1 cellular context compared by ENCODE assay signal in genomic region chr10:72354356-72355213, GRCh38.
TF ChIP-seq lines count a peak whose summit lies in the region.

Gene DNAJB12, minus strand, starts transcription at chr10:72354919. Its CDS starts 22 bp downstream, at chr10:72354897.

TF ChIP-seq in HepG2, 621 proteins besides CTCF, POLR2A, EP300 and RAD21 (continued from another document and continues in another):
- TF ChIP-seq CSRNP1 (CRISPR knock-in tag; IDR thresholded peaks at IDR 0.05) (no peak; the same call in 1 of the 2 replicates), HMG20A (CRISPR knock-in tag; IDR thresholded peaks at IDR 0.05; ENCODE audit: borderline replicate concordance) (peak; percentile 58; the same call in 1 of the 2 replicates), ZNF740 (CRISPR knock-in tag; IDR thresholded peaks at IDR 0.05) (peak; percentile 91), ESRRA (CRISPR knock-in tag; IDR thresholded peaks at IDR 0.05; ENCODE audit: low read depth) (peak; percentile 38; the same call in 1 of the 2 replicates), NKX3-1 (CRISPR knock-in tag; IDR thresholded peaks at IDR 0.05) (peak; percentile 51; the same call in 1 of the 2 replicates), ZNF496 (CRISPR knock-in tag; IDR thresholded peaks at IDR 0.05; ENCODE audit: insufficient replicate concordance) (no peak), NCOA1 (CRISPR knock-in tag; IDR thresholded peaks at IDR 0.05) (peak; percentile 95), ZNF225 (CRISPR knock-in tag; IDR thresholded peaks at IDR 0.05) (peak; percentile 88), ZNF598 (CRISPR knock-in tag; IDR thresholded peaks at IDR 0.05; ENCODE audit: borderline replicate concordance) (no peak), ZNF205 (CRISPR knock-in tag; IDR thresholded peaks at IDR 0.05) (peak; percentile 90), ATAD3A (CRISPR knock-in tag; IDR thresholded peaks at IDR 0.05) (no peak), NFATC3 (CRISPR knock-in tag; IDR thresholded peaks at IDR 0.05) (no peak), ZNF746 (CRISPR knock-in tag; IDR thresholded peaks at IDR 0.05) (peak; percentile 77), ZSCAN31 (CRISPR knock-in tag; IDR thresholded peaks at IDR 0.05; ENCODE audit: low read depth) (peak; percentile 44; the same call in 1 of the 2 replicates), GATAD2A (CRISPR knock-in tag; IDR thresholded peaks at IDR 0.05) (peak; percentile 58; the same call in 1 of the 2 replicates), ZNF670 (CRISPR knock-in tag; IDR thresholded peaks at IDR 0.05; ENCODE audit: borderline replicate concordance) (peak; percentile 96; the same call in 1 of the 2 replicates), SRF (IDR thresholded peaks at IDR 0.05; ENCODE audit: low read depth, low read length) (peak; percentile 82), ZNF326 (CRISPR knock-in tag; IDR thresholded peaks at IDR 0.05; ENCODE audit: borderline replicate concordance) (no peak), THRA (CRISPR knock-in tag; IDR thresholded peaks at IDR 0.05; ENCODE audit: borderline replicate concordance) (peak; percentile 43; the same call in 1 of the 2 replicates), KAT2B (IDR thresholded peaks at IDR 0.05; ENCODE audit: borderline replicate concordance, low read depth, low read length) (no peak), ZNF121 (CRISPR knock-in tag; IDR thresholded peaks at IDR 0.05) (no peak; the same call in 1 of the 2 replicates), CREBL2 (CRISPR knock-in tag; IDR thresholded peaks at IDR 0.05; ENCODE audit: borderline replicate concordance) (no peak), HOXA5 (CRISPR knock-in tag; IDR thresholded peaks at IDR 0.05) (peak; percentile 94), ZNF704 (CRISPR knock-in tag; IDR thresholded peaks at IDR 0.05; ENCODE audit: borderline replicate concordance) (0 out of 2 replicates have a peak, but pooled peaks have one; percentile 69), NR3C1 (CRISPR knock-in tag; IDR thresholded peaks at IDR 0.05) (no peak), NFKB2 (CRISPR knock-in tag; IDR thresholded peaks at IDR 0.05; ENCODE audit: borderline replicate concordance) (peak; percentile 93; the same call in 1 of the 2 replicates), ZBTB7A (CRISPR knock-in tag; IDR thresholded peaks at IDR 0.05) (no peak), NCOA2 (CRISPR knock-in tag; IDR thresholded peaks at IDR 0.05) (peak; percentile 37; the same call in 1 of the 2 replicates), SIX4 (CRISPR knock-in tag; IDR thresholded peaks at IDR 0.05) (peak; percentile 61), ZBTB14 (CRISPR knock-in tag; IDR thresholded peaks at IDR 0.05) (peak; percentile 46), JARID2 (CRISPR knock-in tag; IDR thresholded peaks at IDR 0.05; ENCODE audit: insufficient replicate concordance) (no peak), SOX13 (IDR thresholded peaks at IDR 0.05) (no peak), SOX13 (CRISPR knock-in tag; conservative IDR thresholded peaks at IDR 0.05 in 1 of 2, IDR thresholded peaks at IDR 0.05 in 1 of 2) (peak in 1 of 2 experiments; percentile 36; a peak in 1 of 4 replicates), MYPOP (CRISPR knock-in tag; IDR thresholded peaks at IDR 0.05) (peak; percentile 56; the same call in 1 of the 2 replicates), MEIS1 (CRISPR knock-in tag; IDR thresholded peaks at IDR 0.05; ENCODE audit: borderline replicate concordance) (peak; percentile 73; the same call in 1 of the 2 replicates), ZNF407 (CRISPR knock-in tag; IDR thresholded peaks at IDR 0.05; ENCODE audit: not compliant biosample characterization) (peak; percentile 69), ZNF224 (CRISPR knock-in tag; IDR thresholded peaks at IDR 0.05) (0 out of 2 replicates have a peak, but pooled peaks have one; percentile 21), IKZF5 (CRISPR knock-in tag; IDR thresholded peaks at IDR 0.05) (0 out of 2 replicates have a peak, but pooled peaks have one; percentile 57), ZNF639 (CRISPR knock-in tag; conservative IDR thresholded peaks at IDR 0.05) (peak; percentile 78; the same call in 1 of the 2 replicates), ZNF839 (CRISPR knock-in tag; IDR thresholded peaks at IDR 0.05; ENCODE audit: borderline replicate concordance) (peak; percentile 96), ZNF784 (CRISPR knock-in tag; IDR thresholded peaks at IDR 0.05; ENCODE audit: borderline replicate concordance) (peak; percentile 41; the same call in 1 of the 2 replicates), TCF7L2 (IDR thresholded peaks at IDR 0.05; ENCODE audit: low read depth, low read length) (no peak)
